8 cellular contexts compared by ENCODE assay signal in genomic region chr3:111858641-111859040, GRCh38. TPM values are rescaled to one million over a fixed set of nuclear protein-coding genes. Genes with fewer than 3 reads are reported as not detected.
DNase-seq lines count a peak whose midpoint lies in the region; ATAC-seq and TF ChIP-seq lines count a peak whose summit lies in the region.

No MANE protein-coding gene starts in this region.

- H3K9ac ChIP-seq in ES-I3 (ENCODE audit: low read depth, low read length) (peak overlapping the region; percentile 88; the same call in 1 of the 2 replicates), Karpas-422 (ENCODE audit: low read length) (no peak overlapping the region)

- intact Hi-C loops in prostate gland (cut with DNase I), result loop anchor here (5.0 kb wide), 1 partner anchor 56 kb away; no protein-coding TSS in a partner anchor

- no peaks in the 10 kb centered on the region for H3K9me2 ChIP-seq in Karpas-422 (replicated peaks; ENCODE audit: insufficient read depth, low read length)

- no peak for TF ChIP-seq CTCF in VCaP (conservative IDR thresholded peaks at IDR 0.05)
- TF ChIP-seq CTCF in foreskin keratinocyte (conservative IDR thresholded peaks at IDR 0.05), result no peak
- TF ChIP-seq CTCF in prostate gland (IDR thresholded peaks at IDR 0.05), result no peak

- H3K27me3 ChIP-seq in foreskin keratinocyte, result no peaks in the 10 kb centered on the region
- H3K27me3 ChIP-seq in prostate gland (replicated peaks; ENCODE audit: insufficient read depth), result no peaks in the 10 kb centered on the region
- no peaks in the 10 kb centered on the region for H3K27me3 ChIP-seq in Karpas-422 (ENCODE audit: low read length)

- H2AFZ ChIP-seq in Karpas-422 (ENCODE audit: low read length), result no peak overlapping the region

- WGBS in prostate gland, result 26% methylated on average over 10 of the region's 10 CpGs

- no peak for TF ChIP-seq POLR2A in prostate gland (IDR thresholded peaks at IDR 0.05)

- ATAC-seq in foreskin keratinocyte (no peak), GM18907 (IDR thresholded peaks at IDR 0.05; ENCODE audit: unreplicated experiment) (no peak), HG03097 (IDR thresholded peaks at IDR 0.05; ENCODE audit: low FRiP score, unreplicated experiment) (no peak)

- H3K4me1 ChIP-seq in ES-I3 (ENCODE audit: insufficient read depth, low read length) (peaks cover 17% of the 10 kb centered on the region), foreskin keratinocyte (peaks cover 19% of the 10 kb centered on the region), prostate gland (replicated peaks) (no peaks in the 10 kb centered on the region), Karpas-422 (ENCODE audit: low read length) (peaks cover 15% of the 10 kb centered on the region)

- H3K36me3 ChIP-seq in ES-I3 (ENCODE audit: insufficient read depth, low read length) (no peaks in the 10 kb centered on the region), prostate gland (no peaks in the 10 kb centered on the region), Karpas-422 (ENCODE audit: insufficient read depth, low read length) (no peaks in the 10 kb centered on the region)

- H3K4me2 ChIP-seq in Karpas-422 (ENCODE audit: low read depth, low read length, poor library complexity, severe bottlenecking), result no peak overlapping the region

- H3K27ac ChIP-seq in VCaP, result peak overlapping the region; percentile 73
- H3K27ac ChIP-seq in foreskin keratinocyte, result peak overlapping the region; percentile 97
- H3K27ac ChIP-seq in prostate gland, result peak overlapping the region; percentile 90 to 93
- no peak overlapping the region for H3K27ac ChIP-seq in Karpas-422 (ENCODE audit: low read length)

- H3K9me3 ChIP-seq in ES-I3 (ENCODE audit: control insufficient read depth, insufficient read depth, low read length), result no peaks in the 10 kb centered on the region
- no peaks in the 10 kb centered on the region for H3K9me3 ChIP-seq in prostate gland
- H3K9me3 ChIP-seq in Karpas-422 (ENCODE audit: low read length), result no peaks in the 10 kb centered on the region

- no peak for DNase-seq in foreskin keratinocyte
- no peak for DNase-seq in prostate gland (ENCODE audit: low spot score)
- no peak for DNase-seq in NCI-H1694 treated with DMSO at 0.1 percent for 48 hours (lab: John Stamatoyannopoulos, UW)
- DNase-seq in Karpas-422, result no peak

- H4K20me1 ChIP-seq in Karpas-422 (ENCODE audit: insufficient read depth, low read depth, low read length), result no peaks in the 10 kb centered on the region

- H3K4me3 ChIP-seq in prostate gland (peak overlapping the region; percentile 71 to 80), Karpas-422 (ENCODE audit: low read length) (no peak overlapping the region)

- H3K79me2 ChIP-seq in Karpas-422 (ENCODE audit: low read length), result no peaks in the 10 kb centered on the region

RNA-seq across cellular contexts. Expression of gene PHLDB2, which starts 0.4 kb away (rescaled TPM):
- 93.8 and 110 TPM in 2 replicates for total RNA-seq in foreskin keratinocyte
- 28.0 and 35.5 TPM in 2 replicates for polyA plus RNA-seq in foreskin keratinocyte
- 10 to 100 TPM; 15.3 to 32.3 TPM for total RNA-seq in prostate gland
- 1.7 and 2.1 TPM in 2 replicates for total RNA-seq in Karpas-422 (2014; rRNA removed; shearing (Covaris generic); ENCODE audit: low replicate concordance)
